In the genomic region with DNA sequence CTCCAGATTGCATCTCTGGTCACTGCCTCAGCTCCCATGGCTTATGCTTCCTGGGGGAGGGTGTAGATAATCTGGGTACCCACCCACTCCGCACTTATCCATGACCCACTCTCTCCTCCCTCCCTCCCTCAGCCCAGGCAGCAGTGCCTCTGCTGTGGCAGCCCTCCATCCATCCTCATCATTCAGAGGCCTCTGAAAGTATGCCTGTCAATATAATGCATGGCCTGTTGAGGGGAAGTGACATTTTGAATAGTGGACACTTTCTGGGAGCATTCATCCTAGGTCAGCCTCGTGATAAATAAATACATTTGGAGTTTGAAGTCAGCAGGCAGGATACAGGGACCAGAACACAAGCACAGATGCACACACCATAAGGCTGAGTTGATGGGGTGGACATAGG, we compare ENCODE assay signal across 26 cellular contexts. TPM values are rescaled to one million over a fixed set of nuclear protein-coding genes. Genes with fewer than 3 reads are reported as not detected.
DNase-seq lines count a peak whose midpoint lies in the region; ATAC-seq and TF ChIP-seq lines count a peak whose summit lies in the region.
"Had no signal": no experiment of that assay in that cellular context is flagged by ENCODE, and none has a peak within 500 bp of the region (broad histone marks: within the 10 kb centered on the region; RNA-seq: fewer than 3 reads in every experiment).

No MANE protein-coding gene starts in this region.

- POLR2A ChIA-PET in CD4-positive, alpha-beta T cell (lab: Charles Lee) = no interaction called here

- H3K9me3 ChIP-seq in neural cell (ENCODE audit: low read length) = no peaks in the 10 kb centered on the region
- no peaks in the 10 kb centered on the region for H3K9me3 ChIP-seq in CD4-positive, alpha-beta T cell (ENCODE audit: control insufficient read depth, low read length)
- H3K9me3 ChIP-seq: A549; BLaER1 treated with 17β-estradiol and CSF1 and Interleukin-3, amounts not matched to agents 10 nM and 100 nM had no signal

- H3K4me3 ChIP-seq in neural cell (ENCODE audit: low read length) = peak overlapping the region; percentile 46
- H3K4me3 ChIP-seq: A549; BLaER1 treated with 17β-estradiol and CSF1 and Interleukin-3, amounts not matched to agents 10 nM and 100 nM had no signal

- no peaks in the 10 kb centered on the region for H3F3A ChIP-seq in neural cell (ENCODE audit: insufficient read depth, low read length, poor library complexity, severe bottlenecking)

- no peaks in the 10 kb centered on the region for H3K9me2 ChIP-seq in neural cell (ENCODE audit: insufficient read depth, low read length)

- H3K27me3 ChIP-seq in neural cell (ENCODE audit: insufficient read depth, low read depth, low read length) = no peaks in the 10 kb centered on the region
- H3K27me3 ChIP-seq in CD4-positive, alpha-beta T cell (ENCODE audit: control insufficient read depth, insufficient read depth, low read length) = no peaks in the 10 kb centered on the region
- H3K27me3 ChIP-seq: BLaER1 treated with 17β-estradiol and CSF1 and Interleukin-3, amounts not matched to agents 10 nM and 100 nM had no signal

- no peaks in the 10 kb centered on the region for H3K36me3 Mint-ChIP-seq in dendritic cell treated with granulocyte-macrophage colony-stimulating factor and Interleukin-4, amounts not matched to agents 40 ng/mL and 50 ng/mL, for 4 days (ENCODE audit: low read depth)
- H3K36me3 Mint-ChIP-seq in natural killer cell = no peaks in the 10 kb centered on the region
- no peaks in the 10 kb centered on the region for H3K36me3 Mint-ChIP-seq in CD4-positive, alpha-beta T cell (ENCODE audit: low read depth)
- H3K36me3 Mint-ChIP-seq: CD4-positive, alpha-beta memory T cell; CD8-positive, alpha-beta memory T cell had no signal

- H3K27ac Mint-ChIP-seq in dendritic cell treated with granulocyte-macrophage colony-stimulating factor and Interleukin-4, amounts not matched to agents 40 ng/mL and 50 ng/mL, for 4 days = peak overlapping the region; percentile 39
- no peak overlapping the region for H3K27ac Mint-ChIP-seq in natural killer cell
- no peak overlapping the region for H3K27ac Mint-ChIP-seq in CD4-positive, alpha-beta T cell
- H3K27ac Mint-ChIP-seq: B cell; CD4-positive, alpha-beta memory T cell; CD8-positive, alpha-beta memory T cell had no signal

- H3K27ac ChIP-seq in VCaP = peak overlapping the region; percentile 32; the same call in 1 of the 2 replicates
- peak overlapping the region; percentile 76 for H3K27ac ChIP-seq in neural cell (ENCODE audit: low read length)
- no peak overlapping the region for H3K27ac ChIP-seq in CD4-positive, alpha-beta T cell (ENCODE audit: low read depth, low read length)
- H3K27ac ChIP-seq: 22Rv1; A549; BLaER1 treated with 17β-estradiol and CSF1 and Interleukin-3, amounts not matched to agents 10 nM and 100 nM; C4-2B had no signal

- no peak overlapping the region for H3K4me3 Mint-ChIP-seq in dendritic cell treated with granulocyte-macrophage colony-stimulating factor and Interleukin-4, amounts not matched to agents 40 ng/mL and 50 ng/mL, for 4 days
- H3K4me3 Mint-ChIP-seq in natural killer cell = no peak overlapping the region
- no peak overlapping the region for H3K4me3 Mint-ChIP-seq in CD4-positive, alpha-beta T cell
- H3K4me3 Mint-ChIP-seq: B cell; CD4-positive, alpha-beta memory T cell; CD8-positive, alpha-beta memory T cell had no signal

- peaks cover 75% of the 10 kb centered on the region for H3K4me1 Mint-ChIP-seq in dendritic cell treated with granulocyte-macrophage colony-stimulating factor and Interleukin-4, amounts not matched to agents 40 ng/mL and 50 ng/mL, for 4 days (ENCODE audit: low read depth)
- no peaks in the 10 kb centered on the region for H3K4me1 Mint-ChIP-seq in natural killer cell
- H3K4me1 Mint-ChIP-seq in CD4-positive, alpha-beta T cell (ENCODE audit: low read depth) = no peaks in the 10 kb centered on the region
- H3K4me1 Mint-ChIP-seq: CD4-positive, alpha-beta memory T cell; CD8-positive, alpha-beta memory T cell had no signal

- TF ChIP-seq CTCF in VCaP (conservative IDR thresholded peaks at IDR 0.05) = no peak
- no peak for TF ChIP-seq CTCF in neural cell (IDR thresholded peaks at IDR 0.05; ENCODE audit: poor library complexity, severe bottlenecking)
- TF ChIP-seq CTCF in natural killer cell (IDR thresholded peaks at IDR 0.05) = no peak
- TF ChIP-seq CTCF in CD4-positive, alpha-beta T cell (IDR thresholded peaks at IDR 0.05) = no peak

- no peaks in the 10 kb centered on the region for H3K79me2 ChIP-seq in neural cell (replicated peaks; ENCODE audit: insufficient read depth, low read length)

- H3K27me3 Mint-ChIP-seq in dendritic cell treated with granulocyte-macrophage colony-stimulating factor and Interleukin-4, amounts not matched to agents 40 ng/mL and 50 ng/mL, for 4 days = peaks cover 12% of the 10 kb centered on the region
- H3K27me3 Mint-ChIP-seq in natural killer cell (ENCODE audit: low read depth in 2 of 2) = peaks cover 10 to 12% of the 10 kb centered on the region in 2 donors
- peaks cover 7% of the 10 kb centered on the region for H3K27me3 Mint-ChIP-seq in CD4-positive, alpha-beta T cell

- TF ChIP-seq EP300 in neural cell (conservative IDR thresholded peaks at IDR 0.05; ENCODE audit: poor library complexity, severe bottlenecking) = no peak

- CTCF ChIA-PET in CD4-positive, alpha-beta T cell (lab: Charles Lee) = no interaction called here

- no peak for ATAC-seq in natural killer cell
- no peak for ATAC-seq in CD4-positive, alpha-beta T cell (ENCODE audit: poor library complexity)
- ATAC-seq: A549 had no signal

- H3K9me3 Mint-ChIP-seq in dendritic cell treated with granulocyte-macrophage colony-stimulating factor and Interleukin-4, amounts not matched to agents 40 ng/mL and 50 ng/mL, for 4 days = no peaks in the 10 kb centered on the region
- H3K9me3 Mint-ChIP-seq in natural killer cell = no peaks in the 10 kb centered on the region
- H3K9me3 Mint-ChIP-seq in CD4-positive, alpha-beta T cell = no peaks in the 10 kb centered on the region
- H3K9me3 Mint-ChIP-seq: CD4-positive, alpha-beta memory T cell; CD8-positive, alpha-beta memory T cell had no signal

- no peaks in the 10 kb centered on the region for H3K36me3 ChIP-seq in neural cell (ENCODE audit: insufficient read depth, low read length)
- H3K36me3 ChIP-seq: BLaER1 treated with 17β-estradiol and CSF1 and Interleukin-3, amounts not matched to agents 10 nM and 100 nM had no signal

- DNase-seq in NCI-H82 (lab: John Stamatoyannopoulos, UW) (peak; percentile 7), NCI-H82 treated with DMSO at 0.1 percent for 48 hours (lab: John Stamatoyannopoulos, UW; ENCODE audit: unreplicated experiment) (no peak), natural killer cell (no peak)
- no peak for DNase-seq in activated CD8-positive, alpha-beta memory T cell treated with anti-CD3 and anti-CD28 coated beads, Interleukin-2, amount 50 U/mL, for 48 hours
- DNase-seq in CD4-positive, alpha-beta T cell = no peak
- DNase-seq: AML-193; CD4-positive, alpha-beta memory T cell; CD8-positive, alpha-beta memory T cell; COR-L47; DMS 273 treated with DMSO at 0.1 percent for 48 hours; DMS153; DMS53; DMS79; DND-41; GF-D8 had no signal

- no peak overlapping the region for H2AFZ ChIP-seq in neural cell (ENCODE audit: low read depth, low read length)

- peak overlapping the region; percentile 43 for H3K9ac ChIP-seq in neural cell (ENCODE audit: low read length)
- H3K9ac ChIP-seq: BLaER1 treated with 17β-estradiol and CSF1 and Interleukin-3, amounts not matched to agents 10 nM and 100 nM had no signal

- intact Hi-C loops in dendritic cell treated with granulocyte-macrophage colony-stimulating factor and Interleukin-4, amounts not matched to agents 40 ng/mL and 50 ng/mL, for 4 days (cut with micrococcal nuclease) = loop anchor here (2.0 kb wide), 1 partner anchor 56 kb away; no protein-coding TSS in a partner anchor
- intact Hi-C loops in natural killer cell (cut with micrococcal nuclease) = no loop called here
- intact Hi-C loops in CD4-positive, alpha-beta T cell (cut with DNase I, micrococcal nuclease) = no loop called here

- TF ChIP-seq RAD21 in neural cell (conservative IDR thresholded peaks at IDR 0.05) = no peak

- H4K20me1 ChIP-seq in neural cell (ENCODE audit: insufficient read depth) = no peaks in the 10 kb centered on the region
- H4K20me1 ChIP-seq: BLaER1 treated with 17β-estradiol and CSF1 and Interleukin-3, amounts not matched to agents 10 nM and 100 nM had no signal

- peak overlapping the region; percentile 17 for H3K4me2 ChIP-seq in neural cell (ENCODE audit: low read length)
- H3K4me2 ChIP-seq: A549 had no signal

TF ChIP-seq in neural cell, 6 proteins besides CTCF, POLR2A, EP300 and RAD21 (continues in another document):
- TF ChIP-seq SMC3 (conservative IDR thresholded peaks at IDR 0.05; ENCODE audit: poor library complexity) (no peak), POLR2AphosphoS5 (IDR thresholded peaks at IDR 0.05) (no peak), MXI1 (conservative IDR thresholded peaks at IDR 0.05; ENCODE audit: poor library complexity, severe bottlenecking) (no peak)

RNA-seq across cellular contexts. Expression of a gene that starts 23.2 kb away (rescaled TPM):
- polyA plus RNA-seq in neural cell = 41.4 and 49.9 TPM in 2 replicates
- polyA minus RNA-seq in neural cell = 89.5 and 107 TPM in 2 replicates
- total RNA-seq in natural killer cell = 1 to 10 TPM in 1 of 3 donors, under 1 TPM in 2; 0.27 to 1.2 (median 0.73) TPM
- under 1 TPM; 0.38 to 0.47 TPM for total RNA-seq in CD4-positive, alpha-beta T cell
- total RNA-seq: B cell had no signal
- polyA plus RNA-seq: CD4-positive, alpha-beta memory T cell; CD8-positive, alpha-beta memory T cell had no signal

RNA-seq across cellular contexts. Expression of a gene that starts 53.0 kb away (rescaled TPM):
- 5.6 and 8.4 TPM in 2 replicates for polyA plus RNA-seq in neural cell
- polyA minus RNA-seq in neural cell = 16.6 and 21.2 TPM in 2 replicates
- total RNA-seq in natural killer cell = 1 to 10 TPM; 1.4 to 2.4 (median 2.1) TPM
- total RNA-seq in CD4-positive, alpha-beta T cell = not detected
- total RNA-seq: A172; B cell; CD4-positive, alpha-beta memory T cell; CD8-positive, alpha-beta memory T cell; Daoy had no signal
- polyA plus RNA-seq: BJ; CD4-positive, alpha-beta memory T cell; CD8-positive, alpha-beta memory T cell had no signal
